8 cellular contexts compared by ENCODE assay signal in genomic region chr16:68843482-68844210, GRCh38. TPM values are rescaled to one million over a fixed set of nuclear protein-coding genes. Genes with fewer than 3 reads are reported as not detected.
A peak's percentile ranks its signal among the peaks of the same experiment; 100 is the strongest.
DNase-seq lines count a peak whose midpoint lies in the region; ATAC-seq and TF ChIP-seq lines count a peak whose summit lies in the region.

TSS of gene TANGO6 (plus strand) at chr16:68843531. CDS start at chr16:68843618, 87 bp downstream.

- H3K4me3 ChIP-seq in HFF-Myc (replicated peaks; ENCODE audit: low read depth, low read length): peak within 1 kb of the TSS; percentile 95
- H3K4me3 ChIP-seq in SK-N-MC: peak within 1 kb of the TSS; percentile 89
- H3K4me3 ChIP-seq in testis: peak within 1 kb of the TSS; percentile 74 to 75

- H3K9me3 ChIP-seq in SK-N-MC (ENCODE audit: low read depth, low read length): no peaks in the 10 kb centered on the region
- no peaks in the 10 kb centered on the region for H3K9me3 ChIP-seq in testis

- H3K27ac ChIP-seq in SK-N-MC (peak within 1 kb of the TSS; percentile 54; the same call in 1 of the 2 replicates), testis (peak within 1 kb of the TSS; percentile 51 to 82)

- no peak for TF ChIP-seq POLR2A in testis (IDR thresholded peaks at IDR 0.05)

- no peaks in the 10 kb centered on the region for H3K27me3 ChIP-seq in testis

- H3K9ac ChIP-seq in SK-N-MC (ENCODE audit: insufficient read length): peak within 1 kb of the TSS; percentile 84

- CTCF ChIA-PET in activated naive CD4-positive, alpha-beta T cell treated with anti-CD3 and anti-CD28 coated beads, Interleukin-2, amount 10 ng/mL, durations not matched to agents 7 days and 5 days (lab: Charles Lee): interaction anchor here (0.6 to 2.9 kb wide), 4 partner anchors 91 to 315 kb away, joined by 3 to 12 read pairs (median 4); no protein-coding TSS in a partner anchor

- no peaks in the 10 kb centered on the region for H3K27me3 Mint-ChIP-seq in activated naive CD4-positive, alpha-beta T cell treated with anti-CD3 and anti-CD28 coated beads, Interleukin-2, amount 10 ng/mL, durations not matched to agents 7 days and 5 days

- DNase-seq in GM04504 (ENCODE audit: low read depth): peak; percentile 38
- DNase-seq in HFF-Myc (ENCODE audit: extremely low read depth, low read depth): peak; percentile 44
- peak; percentile 79 for DNase-seq in MV-4-11 (lab: John Stamatoyannopoulos, UW)
- DNase-seq in SK-N-MC (ENCODE audit: low read depth, low spot score): no peak
- DNase-seq in activated naive CD4-positive, alpha-beta T cell treated with anti-CD3 and anti-CD28 coated beads, Interleukin-2, amount 10 ng/mL, durations not matched to agents 7 days and 5 days: peak; percentile 93
- peak; percentile 18 for DNase-seq in glomerular endothelial cell (ENCODE audit: extremely low read depth, low read depth, low spot score)
- DNase-seq in omental fat pad (ENCODE audit: low spot score): peak; percentile 65
- DNase-seq in testis: peak; percentile 90

- H3K36me3 ChIP-seq in SK-N-MC (ENCODE audit: insufficient read depth, low read length): no peaks in the 10 kb centered on the region
- H3K36me3 ChIP-seq in testis (ENCODE audit: low read depth, missing control alignments): no peaks in the 10 kb centered on the region

- TF ChIP-seq CTCF in HFF-Myc (IDR thresholded peaks at IDR 0.05; ENCODE audit: low read depth, low read length, missing control alignments) (peak; percentile 50), omental fat pad (IDR thresholded peaks at IDR 0.05) (no peak), testis (IDR thresholded peaks at IDR 0.05) (no peak)

- peaks cover 38% of the 10 kb centered on the region for H3K4me1 Mint-ChIP-seq in activated naive CD4-positive, alpha-beta T cell treated with anti-CD3 and anti-CD28 coated beads, Interleukin-2, amount 10 ng/mL, durations not matched to agents 7 days and 5 days

- H3K4me1 ChIP-seq in testis: no peaks in the 10 kb centered on the region

- ATAC-seq in omental fat pad (ENCODE audit: low FRiP score): peak; percentile 93

- peaks cover 5% of the 10 kb centered on the region for H3K36me3 Mint-ChIP-seq in activated naive CD4-positive, alpha-beta T cell treated with anti-CD3 and anti-CD28 coated beads, Interleukin-2, amount 10 ng/mL, durations not matched to agents 7 days and 5 days

- no peaks in the 10 kb centered on the region for H3K9me3 Mint-ChIP-seq in activated naive CD4-positive, alpha-beta T cell treated with anti-CD3 and anti-CD28 coated beads, Interleukin-2, amount 10 ng/mL, durations not matched to agents 7 days and 5 days

- peak within 1 kb of the TSS; percentile 89 for H3K27ac Mint-ChIP-seq in activated naive CD4-positive, alpha-beta T cell treated with anti-CD3 and anti-CD28 coated beads, Interleukin-2, amount 10 ng/mL, durations not matched to agents 7 days and 5 days

- H3K4me3 Mint-ChIP-seq in activated naive CD4-positive, alpha-beta T cell treated with anti-CD3 and anti-CD28 coated beads, Interleukin-2, amount 10 ng/mL, durations not matched to agents 7 days and 5 days: peak within 1 kb of the TSS; percentile 97

- WGBS in testis, 2 donors: 0% methylated on average over 16 to 54 of the region's 55 CpGs

- intact Hi-C loops in testis (cut with DNase I; ENCODE audit: low total_unique reads): no loop called here

RNA-seq across cellular contexts. Expression of gene TANGO6, which starts in this region (rescaled TPM):
- total RNA-seq in glomerular endothelial cell (6.3 and 8.9 TPM in 2 replicates), omental fat pad (10 to 100 TPM; 15.1 to 26.2 (median 19.8) TPM), testis (10 to 100 TPM; 39.4 to 41.3 TPM)
- 23.1 TPM for polyA plus RNA-seq in testis (ENCODE audit: insufficient read depth, low read depth, low replicate concordance)
